ENCODE assay signal across 1 cellular context in genomic region chr1:83901547-83902155, GRCh38.
TF ChIP-seq lines count a peak whose summit lies in the region.

No MANE protein-coding gene starts in this region.

TF ChIP-seq in K562, 482 proteins besides CTCF, POLR2A, EP300 and RAD21 (continued from another document and continues in another):
- TF ChIP-seq ZNF407 (IDR thresholded peaks at IDR 0.05; ENCODE audit: low read depth) (no peak), SAFB (IDR thresholded peaks at IDR 0.05; ENCODE audit: borderline replicate concordance, low read depth, low read length) (no peak), E2F8 (IDR thresholded peaks at IDR 0.05; ENCODE audit: low read depth, partially characterized antibody) (no peak), MAFG (tag; conservative IDR thresholded peaks at IDR 0.05) (peak; percentile 81), ATF1 (CRISPR knock-in tag; IDR thresholded peaks at IDR 0.05) (no peak), ATF1 (tag; IDR thresholded peaks at IDR 0.05) (no peak), E2F4 (CRISPR knock-in tag; IDR thresholded peaks at IDR 0.05; ENCODE audit: low read depth) (no peak), ELK3 (CRISPR knock-in tag; IDR thresholded peaks at IDR 0.05) (no peak), ZEB2 (IDR thresholded peaks at IDR 0.05) (no peak), CBFA2T3 (IDR thresholded peaks at IDR 0.05) (peak; percentile 18; the same call in 1 of the 2 replicates), MNT (conservative IDR thresholded peaks at IDR 0.05) (0 out of 4 replicates have a peak, but pooled peaks have one; percentile 24 to 60), PHF21A (IDR thresholded peaks at IDR 0.05; ENCODE audit: borderline replicate concordance, low read depth) (no peak), RBM22 (IDR thresholded peaks at IDR 0.05; ENCODE audit: low read depth, low read length, poor library complexity, severe bottlenecking) (no peak), CBX3 (IDR thresholded peaks at IDR 0.05; ENCODE audit: borderline replicate concordance in 1 of 2, low read length in 2 of 2) (no peak), MTA1 (IDR thresholded peaks at IDR 0.05; ENCODE audit: borderline replicate concordance) (no peak), ARID4B (CRISPR knock-in tag; IDR thresholded peaks at IDR 0.05) (no peak), TCF7 (IDR thresholded peaks at IDR 0.05; ENCODE audit: borderline replicate concordance) (no peak), TSHZ1 (CRISPR knock-in tag; IDR thresholded peaks at IDR 0.05) (no peak)
